Comparison of ENCODE assay signal across 8 cellular contexts in genomic region chr18:63016270-63016669, GRCh38.
DNase-seq lines count a peak whose midpoint lies in the region; ATAC-seq, FAIRE-seq and TF ChIP-seq lines count a peak whose summit lies in the region.

No MANE protein-coding gene starts in this region.

- no peaks in the 10 kb centered on the region for H3K36me3 ChIP-seq in GM12878 (ENCODE audit: control insufficient read depth in 2 of 2, insufficient read depth in 2 of 2, low read length in 1 of 2)

- TF ChIP-seq RAD21 in GM12878 (IDR thresholded peaks at IDR 0.05; ENCODE audit: insufficient read depth, low read depth, low read length) = peak; percentile 99

- intact Hi-C loops in GM12878 (cut with micrococcal nuclease; ENCODE audit: unreplicated experiment) = loop anchor here (1.0 to 5.0 kb wide), 6 partner anchors 57 to 423 kb away; no protein-coding TSS in a partner anchor

- no peak for TF ChIP-seq EP300 in GM12878 (IDR thresholded peaks at IDR 0.05; ENCODE audit: borderline replicate concordance in 1 of 2, control insufficient read depth in 1 of 2, low read depth in 2 of 2, low read length in 2 of 2)

- FAIRE-seq in GM12878 (lab: Jason Lieb, UNC) = peak; percentile 80

- H3K79me2 ChIP-seq in GM12878 (ENCODE audit: control insufficient read depth, insufficient read depth, low read length) = no peaks in the 10 kb centered on the region

- H3K27ac ChIP-seq in GM12878 (ENCODE audit: control insufficient read depth, insufficient read depth) = no peak overlapping the region

- H3K4me2 ChIP-seq in GM12878 (ENCODE audit: control insufficient read depth, insufficient read depth) = no peak overlapping the region

- POLR2A ChIA-PET in GM12878 (lab: Charles Lee) = interaction anchor here (0.5 to 1.7 kb wide), 10 partner anchors 58 to 495 kb away, joined by 3 to 7 read pairs (median 4); no protein-coding TSS in a partner anchor

- H3K4me1 ChIP-seq in GM12878 (ENCODE audit: control insufficient read depth, insufficient read depth, low read length) = no peaks in the 10 kb centered on the region

- DNase-seq in activated T-cell treated with anti-CD3 and anti-CD28 coated beads for 1 hour (ENCODE audit: low read depth) = peak; percentile 24
- DNase-seq in activated T-cell treated with anti-CD3 and anti-CD28 coated beads, Interleukin-2, amount 50 U/mL, for 1 hour = no peak
- peak; percentile 73 for DNase-seq in SK-MEL-5 (ENCODE audit: low read depth, low spot score)
- peak; percentile 21 for DNase-seq in GM12878 (ENCODE audit: low read depth, low spot score)
- DNase-seq in inferior parietal cortex (ENCODE audit: extremely low spot score) = peak; percentile 81
- peak; percentile 41 for DNase-seq in stimulated activated CD4-positive, alpha-beta T cell treated with anti-CD3 and anti-CD28 coated beads, Interleukin-1b, Interleukin-23, amount 100 ng/mL, for 48 hours

- no peaks in the 10 kb centered on the region; the same call in 1 of the 3 replicates for H3K9me3 ChIP-seq in GM12878 (replicated peaks; ENCODE audit: control insufficient read depth, insufficient read depth, low read length)

- BruUV-seq in GM12878 (replicated peaks; lab: Mats Ljungman, UMichigan) = no TSS peak

- no peak for TF ChIP-seq POLR2A in GM12878 (IDR thresholded peaks at IDR 0.05; ENCODE audit: low read depth, low read length)

- H2AFZ ChIP-seq in GM12878 (ENCODE audit: control insufficient read depth, low read depth, low read length) = no peak overlapping the region

- H4K20me1 ChIP-seq in GM12878 (ENCODE audit: control insufficient read depth, insufficient read depth) = no peaks in the 10 kb centered on the region

- no peak overlapping the region for H3K4me3 ChIP-seq in GM12878

- SMC1A ChIA-PET in GM12878 (lab: Charles Lee; ENCODE audit: uncharacterized antibody, unreplicated experiment) = interaction anchor here (0.6 to 4.7 kb wide), 55 partner anchors 10 to 502 kb away, joined by 3 to 92 read pairs (median 5); no protein-coding TSS in a partner anchor

- peak; percentile 92 for ATAC-seq in GM12878
- ATAC-seq in GM21737 (IDR thresholded peaks at IDR 0.05; ENCODE audit: unreplicated experiment) = no peak

- no peak overlapping the region for H3K9ac ChIP-seq in GM12878 (ENCODE audit: control insufficient read depth, insufficient read depth, low read length)

- RAD21 ChIA-PET in GM12878 (lab: Charles Lee; ENCODE audit: unreplicated experiment) = interaction anchor here (0.6 to 3.3 kb wide), 31 partner anchors 9 to 428 kb away, joined by 3 to 58 read pairs (median 5); partner anchors contain the start of gene BCL2

- CTCF ChIA-PET in GM12878 (lab: Yijun Ruan, JAX) = interaction anchor here (0.6 to 7.0 kb wide), 51 partner anchors 10 to 431 kb away, joined by 3 to 140 read pairs (median 7); partner anchors contain the start of genes BCL2 and VPS4B

- H3K27me3 ChIP-seq in GM12878 (replicated peaks in 1 of 2; ENCODE audit: control insufficient read depth in 2 of 2, insufficient read depth in 2 of 2, low read length in 1 of 2) = no peaks in the 10 kb centered on the region

- in situ Hi-C loops in SK-MEL-5 (cut with HindIII; ENCODE audit: low pct_unique_long_range_greater_than_20kb, low sequenced_read_pairs) = loop anchor here (25.0 kb wide), 1 partner anchor 321 kb away; no protein-coding TSS in a partner anchor
- in situ Hi-C loops in GM12878 (cut with MboI) = loop anchor here (5.0 kb wide), 3 partner anchors 101 to 426 kb away; no protein-coding TSS in a partner anchor

- WGBS in GM12878 (ENCODE audit: insufficient coverage, insufficient replicate concordance, low lambda C conversion rate, missing lambda C conversion rate) = 0% methylated on average over 4 of the region's 4 CpGs

- TF ChIP-seq CTCF in LNCAP (IDR thresholded peaks at IDR 0.05) (peak; percentile 80), GM12878 (IDR thresholded peaks at IDR 0.05 in 2 of 3, conservative IDR thresholded peaks at IDR 0.05 in 1 of 3; ENCODE audit: control insufficient read depth in 2 of 3, extremely low read depth in 1 of 3, insufficient read depth in 1 of 3, low read depth in 3 of 3, low read length in 3 of 3) (peak; percentile 72 to 88 (median 72))

TF ChIP-seq in GM12878, 131 proteins besides CTCF, POLR2A, EP300 and RAD21 (continues in another document):
- TF ChIP-seq TCF12 (IDR thresholded peaks at IDR 0.05; ENCODE audit: low read depth, low read length) (no peak), CUX1 (IDR thresholded peaks at IDR 0.05; ENCODE audit: insufficient replicate concordance, low read depth, low read length) (no peak), ASH2L (IDR thresholded peaks at IDR 0.05; ENCODE audit: borderline replicate concordance, low read depth) (no peak), ZNF274 (IDR thresholded peaks at IDR 0.05; ENCODE audit: insufficient read depth, insufficient read length) (no peak), SKIL (IDR thresholded peaks at IDR 0.05; ENCODE audit: low read depth, poor library complexity, severe bottlenecking) (peak; percentile 51), PBX3 (IDR thresholded peaks at IDR 0.05; ENCODE audit: insufficient replicate concordance, low read depth, low read length) (no peak), GATAD2B (conservative IDR thresholded peaks at IDR 0.05; ENCODE audit: low read depth) (no peak), TARDBP (IDR thresholded peaks at IDR 0.05; ENCODE audit: borderline replicate concordance) (no peak), TCF3 (IDR thresholded peaks at IDR 0.05; ENCODE audit: borderline replicate concordance, insufficient read depth, low read depth, low read length) (no peak), ATF3 (IDR thresholded peaks at IDR 0.05; ENCODE audit: borderline replicate concordance, extremely low read depth, low read depth, low read length) (no peak), RFX5 (IDR thresholded peaks at IDR 0.05; ENCODE audit: low read depth, low read length) (no peak), RUNX3 (IDR thresholded peaks at IDR 0.05; ENCODE audit: low read length) (peak; percentile 10; the same call in 1 of the 2 replicates), FOXM1 (IDR thresholded peaks at IDR 0.05; ENCODE audit: low read depth, low read length) (peak; percentile 50; the same call in 1 of the 2 replicates)
